In the genomic region with DNA sequence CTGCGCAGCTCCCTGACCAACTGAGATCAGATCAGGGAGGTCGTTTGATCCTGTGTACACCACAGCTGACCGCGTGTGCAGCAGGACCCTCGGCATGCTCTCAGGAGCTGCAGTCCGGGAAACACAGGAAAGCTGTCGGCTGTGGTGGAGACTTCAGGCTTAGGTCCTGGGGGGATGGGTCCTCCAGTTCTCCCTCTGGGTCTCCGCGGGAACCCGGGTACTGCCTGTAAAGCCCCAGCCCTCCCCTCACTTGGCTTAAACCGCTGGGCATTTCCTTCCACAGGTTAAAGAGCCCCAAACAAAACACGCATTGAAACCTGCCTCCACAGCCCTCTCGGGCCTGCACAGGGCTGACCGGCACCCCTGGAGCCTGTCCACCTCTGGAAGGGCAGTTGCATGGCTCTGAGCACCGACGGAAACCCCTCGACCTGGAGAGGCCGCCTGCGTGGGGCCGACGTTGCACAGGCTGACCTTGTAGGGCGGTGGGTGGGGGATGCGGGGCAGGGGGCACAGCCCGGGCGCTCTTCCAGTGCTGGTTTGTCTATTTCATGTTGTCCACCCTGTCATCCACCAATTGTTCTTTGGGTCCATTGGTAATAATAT, we compare ENCODE assay signal across 17 cellular contexts. TPM values are rescaled to one million over a fixed set of nuclear protein-coding genes. Genes with fewer than 3 reads are reported as not detected.
DNase-seq lines count a peak whose midpoint lies in the region; ATAC-seq and TF ChIP-seq lines count a peak whose summit lies in the region.
"Had no signal": no experiment of that assay in that cellular context is flagged by ENCODE, and none has a peak within 500 bp of the region (broad histone marks: within the 10 kb centered on the region; RNA-seq: fewer than 3 reads in every experiment).

No MANE protein-coding gene starts in this region.

- ATAC-seq in Right ventricle myocardium inferior (no peak), upper lobe of left lung (ENCODE audit: low FRiP score in 2 of 2) (no peak)
- no peak for ATAC-seq in activated CD4-positive, CD25-positive, alpha-beta regulatory T cell treated with anti-CD3 and anti-CD28 coated beads, Interleukin-2, amount 50 U/mL, for 24 hours
- ATAC-seq: GM12878, HCT116 had no signal

- intact Hi-C loops in cardiac septum (cut with DNase I), result no loop called here
- intact Hi-C loops in Right ventricle myocardium inferior (cut with DNase I), result no loop called here

- 93% methylated on average over 25 of the region's 25 CpGs for WGBS in hepatocyte (ENCODE audit: low lambda C conversion rate, missing lambda C conversion rate)
- 76 to 93% methylated on average over 4 to 17 of the region's 25 CpGs for WGBS in upper lobe of left lung, 2 donors

- H3K27me3 Mint-ChIP-seq in nephron progenitor cell (ENCODE audit: low read depth, poor library complexity) (peaks cover 15% of the 10 kb centered on the region), type B pancreatic cell (peaks cover 11% of the 10 kb centered on the region)
- H3K27me3 Mint-ChIP-seq: CD4-positive, CD25-positive, alpha-beta regulatory T cell had no signal

- TF ChIP-seq EP300 in upper lobe of left lung (IDR thresholded peaks at IDR 0.05), result no peak

- H3K27ac Mint-ChIP-seq in nephron progenitor cell (peak overlapping the region; percentile 83), type B pancreatic cell (peak overlapping the region; percentile 49)
- H3K27ac Mint-ChIP-seq: CD4-positive, CD25-positive, alpha-beta regulatory T cell had no signal

- TF ChIP-seq CTCF in hepatocyte (IDR thresholded peaks at IDR 0.05; ENCODE audit: poor library complexity) (no peak), nephron progenitor cell (IDR thresholded peaks at IDR 0.05) (no peak), type B pancreatic cell (conservative IDR thresholded peaks at IDR 0.05) (no peak), upper lobe of left lung (IDR thresholded peaks at IDR 0.05) (no peak)

- no peak overlapping the region for H2AFZ ChIP-seq in hepatocyte

- H3K4me1 ChIP-seq in hepatocyte (ENCODE audit: insufficient read depth), result peaks cover 28% of the 10 kb centered on the region
- peaks cover 0 to 21% (median 8%) of the 10 kb centered on the region in 4 donors for H3K4me1 ChIP-seq in upper lobe of left lung

- H3K36me3 ChIP-seq in hepatocyte (replicated peaks; ENCODE audit: insufficient read depth, low read depth), result no peaks in the 10 kb centered on the region
- no peaks in the 10 kb centered on the region for H3K36me3 ChIP-seq in upper lobe of left lung
- H3K36me3 ChIP-seq: BLaER1 had no signal

- H3K4me1 Mint-ChIP-seq in nephron progenitor cell, result peaks cover 60% of the 10 kb centered on the region
- peaks cover 23% of the 10 kb centered on the region for H3K4me1 Mint-ChIP-seq in type B pancreatic cell (ENCODE audit: unreplicated experiment)
- H3K4me1 Mint-ChIP-seq: CD4-positive, CD25-positive, alpha-beta regulatory T cell had no signal

- H3K36me3 Mint-ChIP-seq in nephron progenitor cell (ENCODE audit: low read depth), result peaks cover 4% of the 10 kb centered on the region
- H3K36me3 Mint-ChIP-seq in type B pancreatic cell, result no peaks in the 10 kb centered on the region
- H3K36me3 Mint-ChIP-seq: CD4-positive, CD25-positive, alpha-beta regulatory T cell had no signal

- H3K4me2 ChIP-seq in hepatocyte, result no peak overlapping the region
- H3K4me2 ChIP-seq: BLaER1 had no signal

- H4K20me1 ChIP-seq in hepatocyte (ENCODE audit: insufficient read depth, poor library complexity, severe bottlenecking), result no peaks in the 10 kb centered on the region
- H4K20me1 ChIP-seq: BLaER1 had no signal

- no peaks in the 10 kb centered on the region for H3K79me2 ChIP-seq in hepatocyte

- H3K9me2 ChIP-seq in hepatocyte (replicated peaks; ENCODE audit: insufficient read depth), result no peaks in the 10 kb centered on the region

- H3K9me3 Mint-ChIP-seq in nephron progenitor cell (peaks cover 16% of the 10 kb centered on the region), type B pancreatic cell (no peaks in the 10 kb centered on the region)

- peak overlapping the region; percentile 75 for H3K27ac ChIP-seq in hepatocyte
- no peak overlapping the region for H3K27ac ChIP-seq in upper lobe of left lung
- H3K27ac ChIP-seq: 22Rv1, BLaER1, HL-60 had no signal

- peak; percentile 54 for DNase-seq in cardiac septum (ENCODE audit: low spot score)
- DNase-seq in Right ventricle myocardium inferior (ENCODE audit: missing footprints), result no peak
- DNase-seq in hepatocyte (ENCODE audit: low spot score), result no peak
- no peak for DNase-seq in nephron progenitor cell
- no peak for DNase-seq in type B pancreatic cell (ENCODE audit: extremely low spot score, unreplicated experiment)
- no peak for DNase-seq in RPMI8226
- DNase-seq in upper lobe of left lung, result no peak
- DNase-seq: AML-193; CD4-positive, CD25-positive, alpha-beta regulatory T cell; DMS79 had no signal

- no peak overlapping the region for H3K4me3 ChIP-seq in hepatocyte
- H3K4me3 ChIP-seq in upper lobe of left lung, result no peak overlapping the region
- H3K4me3 ChIP-seq: BLaER1, GM12878 had no signal

- no peaks in the 10 kb centered on the region for H3K9me3 ChIP-seq in hepatocyte (ENCODE audit: low read depth)
- peaks cover 0 to 2% (median under 1%) of the 10 kb centered on the region in 4 donors for H3K9me3 ChIP-seq in upper lobe of left lung

- H3K4me3 Mint-ChIP-seq in nephron progenitor cell (peak overlapping the region; percentile 35), type B pancreatic cell (peak overlapping the region; percentile 46)
- H3K4me3 Mint-ChIP-seq: CD4-positive, CD25-positive, alpha-beta regulatory T cell had no signal

- H3K27me3 ChIP-seq in hepatocyte, result no peaks in the 10 kb centered on the region
- no peaks in the 10 kb centered on the region for H3K27me3 ChIP-seq in upper lobe of left lung
- H3K27me3 ChIP-seq: BLaER1 had no signal

- no peak for TF ChIP-seq POLR2A in upper lobe of left lung (IDR thresholded peaks at IDR 0.05)

RNA-seq across cellular contexts. Expression of gene DACT2, which starts 59.1 kb away (rescaled TPM):
- total RNA-seq in cardiac septum (0.48 TPM), Right ventricle myocardium inferior (1.0 TPM), hepatocyte (8.2 and 9.2 TPM in 2 replicates), type B pancreatic cell (ENCODE audit: low replicate concordance) (7.6 and 17.4 TPM in 2 replicates), upper lobe of left lung (10 to 100 TPM in 1 of 6 donors, 1 to 10 TPM in 3, under 1 TPM in 2; 0.44 to 13.6 (median 3.2) TPM)
- polyA plus RNA-seq in hepatocyte, result 7.4 and 8.8 TPM in 2 replicates
- total RNA-seq: CD4-positive, CD25-positive, alpha-beta regulatory T cell; G401; GM12878 had no signal
- polyA plus RNA-seq: CD4-positive, CD25-positive, alpha-beta regulatory T cell; GM12878 had no signal
